Comparison of ENCODE assay signal across 33 cellular contexts in genomic region chr15:76270876-76271275, GRCh38.
"Had no signal": no experiment of that assay in that cellular context is flagged by ENCODE, and none has a peak within 500 bp of the region (broad histone marks: within the 10 kb centered on the region; RNA-seq: fewer than 3 reads in every experiment).

No MANE protein-coding gene starts in this region.

- ATAC-seq: activated CD8-positive, alpha-beta T cell treated with anti-CD3 and anti-CD28 coated beads for 36 hours; activated naive CD4-positive, alpha-beta T cell treated with anti-CD3 and anti-CD28 coated beads, Interleukin-2, amount 50 U/mL, for 72 hours; activated T-cell treated with anti-CD3 and anti-CD28 coated beads, Interleukin-2, amount 50 U/mL, for 4 hours; activated T-cell treated with anti-CD3 and anti-CD28 coated beads, Interleukin-2, amount 50 U/mL, for 72 hours; activated T-helper 17 cell treated with anti-CD3 and anti-CD28 coated beads, Interleukin-2, amount 50 U/mL, for 72 hours; body of pancreas had no signal

- H3K4me3 ChIP-seq: adrenal gland, body of pancreas had no signal

- H3K4me1 ChIP-seq: body of pancreas had no signal

- H3K27ac ChIP-seq: adrenal gland, body of pancreas, brain microvascular endothelial cell, VCaP had no signal

- DNase-seq: activated B cell treated with CpG ODN at 0.5 μM for 24 hours; activated CD4-positive, alpha-beta memory T cell treated with anti-CD3 and anti-CD28 coated beads for 36 hours; activated CD4-positive, alpha-beta T cell treated with anti-CD3 and anti-CD28 coated beads for 4 hours; activated CD4-positive, alpha-beta T cell treated with anti-CD3 and anti-CD28 coated beads, Interleukin-2, amount 10 ng/mL, durations not matched to agents 24 days and 14 days; activated CD4-positive, alpha-beta T cell treated with anti-CD3 and anti-CD28 coated beads, Interleukin-2, amount 50 U/mL, for 1 hour; activated CD4-positive, alpha-beta T cell treated with anti-CD3 and anti-CD28 coated beads, Interleukin-2, amount 50 U/mL, for 4 hours; activated CD4-positive, CD25-positive, alpha-beta regulatory T cell treated with anti-CD3 and anti-CD28 coated beads, Interleukin-2, amount 50 U/mL, for 72 hours; activated CD8-positive, alpha-beta memory T cell treated with anti-CD3 and anti-CD28 coated beads, Interleukin-2, amount 50 U/mL, for 4 hours; activated CD8-positive, alpha-beta T cell treated with anti-CD3 and anti-CD28 coated beads for 36 hours; activated effector memory CD4-positive, alpha-beta T cell treated with anti-CD3 and anti-CD28 coated beads, Interleukin-2, amount 50 U/mL, for 16 hours; activated gamma-delta T cell treated with Interleukin-2 at 50 U/mL for 16 hours; activated naive CD4-positive, alpha-beta T cell; activated naive CD4-positive, alpha-beta T cell treated with anti-CD3 and anti-CD28 coated beads for 36 hours; activated naive CD4-positive, alpha-beta T cell treated with anti-CD3 and anti-CD28 coated beads, Interleukin-2, amount 50 U/mL, for 16 hours; activated naive CD8-positive, alpha-beta T cell treated with anti-CD3 and anti-CD28 coated beads for 36 hours; activated T-cell treated with anti-CD3 and anti-CD28 coated beads for 4 hours; activated T-cell treated with anti-CD3 and anti-CD28 coated beads, Interleukin-2, amount 50 U/mL, for 1 hour; activated T-cell treated with anti-CD3 and anti-CD28 coated beads, Interleukin-2, amount 50 U/mL, for 4 hours; activated T-cell treated with anti-CD3 and anti-CD28 coated beads, Interleukin-2, amount 50 U/mL, for 72 hours; adrenal gland; amniotic stem cell; aorta; body of pancreas; brain microvascular endothelial cell; central memory CD4-positive, alpha-beta T cell; T-helper 1 cell; T-helper 2 cell; T-helper 9 cell had no signal

- FAIRE-seq: astrocyte, TTC549 had no signal

- H3K27me3 ChIP-seq: adrenal gland, body of pancreas, brain microvascular endothelial cell had no signal
